8 cellular contexts compared by ENCODE assay signal in the genomic region with DNA sequence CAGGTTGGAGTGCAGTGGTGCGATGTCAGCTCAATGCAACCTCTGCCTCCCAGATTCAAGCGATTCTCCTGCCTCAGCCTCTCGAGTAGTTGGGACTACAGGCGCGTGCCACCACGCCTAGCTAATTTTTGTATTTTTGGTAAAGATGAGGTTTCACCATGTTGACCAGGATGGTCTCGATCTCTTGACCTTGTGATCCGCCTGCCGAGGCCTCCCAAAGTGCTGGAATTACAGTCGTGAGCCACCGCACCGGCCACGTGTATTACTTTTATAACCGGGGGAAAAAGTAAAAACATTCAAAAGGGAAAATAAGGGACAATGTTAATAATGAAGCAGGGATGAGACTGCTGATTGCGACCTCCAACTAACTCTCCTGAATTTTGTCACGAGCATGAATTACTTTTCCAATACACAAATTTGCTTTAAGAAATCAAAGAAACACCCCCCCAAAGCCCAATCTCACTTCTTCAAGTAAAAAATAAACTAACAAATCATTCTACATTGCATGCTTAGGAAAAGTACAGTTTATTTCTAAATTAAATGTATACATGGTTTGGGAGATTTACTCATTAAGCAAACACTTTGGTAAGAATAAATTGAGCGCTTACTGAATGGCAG. TPM values are rescaled to one million over a fixed set of nuclear protein-coding genes. Genes with fewer than 3 reads are reported as not detected.
A peak's percentile ranks its signal among the peaks of the same experiment; 100 is the strongest.
DNase-seq lines count a peak whose midpoint lies in the region; ATAC-seq, FAIRE-seq and TF ChIP-seq lines count a peak whose summit lies in the region.

No MANE protein-coding gene starts in this region.

- no peaks in the 10 kb centered on the region for H3K9me3 ChIP-seq in ascending aorta
- H3K9me3 ChIP-seq in HepG2 (ENCODE audit: low read length): no peaks in the 10 kb centered on the region
- no peaks in the 10 kb centered on the region for H3K9me3 ChIP-seq in thoracic aorta
- H3K9me3 ChIP-seq in small intestine (ENCODE audit: control insufficient read depth, low read depth): no peaks in the 10 kb centered on the region

- TF ChIP-seq POLR2A in HepG2 (IDR thresholded peaks at IDR 0.05; ENCODE audit: insufficient read depth in 1 of 2, low read depth in 2 of 2, low read length in 2 of 2): no peak

- no peak overlapping the region for H2AFZ ChIP-seq in HepG2 (ENCODE audit: low read length)

- CTCF ChIA-PET in activated CD8-positive, alpha-beta memory T cell treated with anti-CD3 and anti-CD28 coated beads, Interleukin-2, amount 10 ng/mL, durations not matched to agents 7 days and 5 days (lab: Charles Lee): interaction anchor here (0.7 to 1.2 kb wide), 5 partner anchors 9 to 1029 kb away, joined by 3 to 4 read pairs (median 4); no protein-coding TSS in a partner anchor
- CTCF ChIA-PET in HepG2 (lab: Yijun Ruan, JAX; ENCODE audit: low intra/inter-chr PET ratio, low total read pairs): no interaction called here

- intact Hi-C loops in ascending aorta (cut with DNase I): loop anchor here (1.0 to 10.0 kb wide), 6 partner anchors 26 to 712 kb away; a partner anchor contains a TSS
- intact Hi-C loops in HepG2 (cut with micrococcal nuclease; ENCODE audit: unreplicated experiment): no loop called here

- H3K27me3 ChIP-seq in ascending aorta (no peaks in the 10 kb centered on the region), HepG2 (ENCODE audit: control insufficient read depth in 1 of 2, insufficient read depth in 2 of 2, low read length in 2 of 2) (no peaks in the 10 kb centered on the region), thoracic aorta (replicated peaks; ENCODE audit: insufficient read depth) (no peaks in the 10 kb centered on the region), small intestine (ENCODE audit: control insufficient read depth in 2 of 2, insufficient read depth in 2 of 2, low read length in 2 of 2) (no peaks in the 10 kb centered on the region)

- POLR2A ChIA-PET in HepG2 (lab: Yijun Ruan, JAX): no interaction called here

- peak overlapping the region; percentile 97 for H3K9ac ChIP-seq in HepG2 (ENCODE audit: insufficient read depth, low read depth, low read length)

- no peak for ATAC-seq in activated CD8-positive, alpha-beta memory T cell treated with anti-CD3 and anti-CD28 coated beads, Interleukin-2, amount 10 ng/mL, durations not matched to agents 7 days and 5 days
- ATAC-seq in HepG2: no peak
- no peak for ATAC-seq in thoracic aorta (ENCODE audit: insufficient number of reproducible peaks, low FRiP score, low read depth)

- no peak for DNase-seq in activated CD8-positive, alpha-beta memory T cell treated with anti-CD3 and anti-CD28 coated beads, Interleukin-2, amount 10 ng/mL, durations not matched to agents 7 days and 5 days
- no peak for DNase-seq in activated CD8-positive, alpha-beta memory T cell treated with anti-CD3 and anti-CD28 coated beads, Interleukin-2, amount 50 U/mL, for 4 hours
- DNase-seq in ascending aorta (ENCODE audit: low spot score in 2 of 2): no peak
- no peak for DNase-seq in HepG2 (ENCODE audit: low spot score)
- DNase-seq in thoracic aorta (ENCODE audit: low spot score): no peak
- DNase-seq in HK-2 (ENCODE audit: unreplicated experiment): no peak
- no peak for DNase-seq in small intestine
- DNase-seq in NCI-H69 (lab: John Stamatoyannopoulos, UW): no peak

- TF ChIP-seq EP300 in HepG2 (IDR thresholded peaks at IDR 0.05; ENCODE audit: low read depth in 2 of 2, low read length in 2 of 2): no peak
- no peak for TF ChIP-seq EP300 in HepG2 (CRISPR knock-in tag; IDR thresholded peaks at IDR 0.05; ENCODE audit: borderline replicate concordance)

- WGBS in HepG2 (ENCODE audit: low lambda C conversion rate): 90% methylated on average over 17 of the region's 17 CpGs
- WGBS in small intestine, 3 donors: 80 to 84% (median 83%) methylated on average over 17 of the region's 17 CpGs

- TF ChIP-seq CTCF in ascending aorta (IDR thresholded peaks at IDR 0.05) (no peak), HepG2 (CRISPR knock-in tag; IDR thresholded peaks at IDR 0.05) (no peak), thoracic aorta (IDR thresholded peaks at IDR 0.05) (no peak)

- H3K36me3 ChIP-seq in ascending aorta: peaks cover 4 to 8% of the 10 kb centered on the region in 2 donors
- peaks cover 2 to 22% of the 10 kb centered on the region in 2 experiments; a peak in 3 of 5 replicates for H3K36me3 ChIP-seq in HepG2 (replicated peaks in 1 of 2; ENCODE audit: control insufficient read depth in 1 of 2, insufficient read depth in 2 of 2, low read length in 2 of 2)
- no peaks in the 10 kb centered on the region for H3K36me3 ChIP-seq in thoracic aorta
- H3K36me3 ChIP-seq in small intestine (ENCODE audit: control insufficient read depth in 2 of 2, insufficient read depth in 2 of 2, low read length in 2 of 2): no peaks in the 10 kb centered on the region

- H3K27ac ChIP-seq in ascending aorta (peak overlapping the region; percentile 96 to 98), HepG2 (ENCODE audit: extremely low read length, insufficient read depth, low read length) (peak overlapping the region; percentile 97), thoracic aorta (peak overlapping the region; percentile 49 to 92), small intestine (ENCODE audit: low read depth in 1 of 2, low read length in 1 of 2) (peak overlapping the region in 1 of 2 donors; percentile 36)

- H4K20me1 ChIP-seq in HepG2 (ENCODE audit: insufficient read depth, low read length): peaks cover 22% of the 10 kb centered on the region

- H3K4me3 Mint-ChIP-seq in activated CD8-positive, alpha-beta memory T cell treated with anti-CD3 and anti-CD28 coated beads, Interleukin-2, amount 10 ng/mL, durations not matched to agents 7 days and 5 days: peak overlapping the region; percentile 88

- H3K36me3 Mint-ChIP-seq in activated CD8-positive, alpha-beta memory T cell treated with anti-CD3 and anti-CD28 coated beads, Interleukin-2, amount 10 ng/mL, durations not matched to agents 7 days and 5 days: peaks cover 35% of the 10 kb centered on the region

- H3K27me3 Mint-ChIP-seq in activated CD8-positive, alpha-beta memory T cell treated with anti-CD3 and anti-CD28 coated beads, Interleukin-2, amount 10 ng/mL, durations not matched to agents 7 days and 5 days: no peaks in the 10 kb centered on the region

- no peaks in the 10 kb centered on the region for H3K9me3 Mint-ChIP-seq in activated CD8-positive, alpha-beta memory T cell treated with anti-CD3 and anti-CD28 coated beads, Interleukin-2, amount 10 ng/mL, durations not matched to agents 7 days and 5 days (ENCODE audit: low read depth)

- H3K27ac Mint-ChIP-seq in activated CD8-positive, alpha-beta memory T cell treated with anti-CD3 and anti-CD28 coated beads, Interleukin-2, amount 10 ng/mL, durations not matched to agents 7 days and 5 days: peak overlapping the region; percentile 96

- H3K4me3 ChIP-seq in ascending aorta (peak overlapping the region; percentile 82 to 92), HepG2 (replicated peaks in 1 of 3; ENCODE audit: insufficient read depth in 1 of 3, low read depth in 2 of 3, low read length in 3 of 3) (peak overlapping the region; percentile 22 to 77 (median 75); a peak in 4 of 6 replicates), thoracic aorta (peak overlapping the region; percentile 77), small intestine (ENCODE audit: low read depth in 1 of 2, low read length in 2 of 2) (no peak overlapping the region)

- H3K4me1 ChIP-seq in ascending aorta (peaks cover 9 to 31% of the 10 kb centered on the region in 2 donors), HepG2 (ENCODE audit: insufficient read depth, low read length) (peaks cover 52% of the 10 kb centered on the region), thoracic aorta (ENCODE audit: control insufficient read depth in 1 of 2, low read depth in 2 of 2) (peaks cover 21 to 39% of the 10 kb centered on the region in 2 donors), small intestine (ENCODE audit: control insufficient read depth in 2 of 2, insufficient read depth in 1 of 2, low read depth in 1 of 2, low read length in 1 of 2) (peaks cover 8 to 18% of the 10 kb centered on the region in 2 donors)

- no peak for FAIRE-seq in HepG2 (lab: Jason Lieb, UNC)
- FAIRE-seq in small intestine (lab: Jason Lieb, UNC): no peak

- no TSS peak for BruUV-seq in HepG2 (replicated peaks; lab: Mats Ljungman, UMichigan)

- TF ChIP-seq RAD21 in HepG2 (CRISPR knock-in tag; IDR thresholded peaks at IDR 0.05): no peak

- in situ Hi-C loops in HepG2 (cut with HindIII; ENCODE audit: extremely low pct_ligation_motif_present, low pct_unique_long_range_greater_than_20kb): no loop called here

- H3K79me2 ChIP-seq in HepG2 (ENCODE audit: insufficient read depth, low read length): peaks cover 40% of the 10 kb centered on the region

- H3K4me1 Mint-ChIP-seq in activated CD8-positive, alpha-beta memory T cell treated with anti-CD3 and anti-CD28 coated beads, Interleukin-2, amount 10 ng/mL, durations not matched to agents 7 days and 5 days: peaks cover 37% of the 10 kb centered on the region

- peak overlapping the region; percentile 83 for H3K4me2 ChIP-seq in HepG2 (ENCODE audit: low read depth, low read length)

RNA-seq across cellular contexts. Expression of a gene that starts 0.6 kb away (rescaled TPM):
- 10 to 100 TPM; 18.6 to 21.1 TPM for total RNA-seq in activated CD8-positive, alpha-beta memory T cell treated with anti-CD3 and anti-CD28 coated beads, Interleukin-2, amount 10 ng/mL, durations not matched to agents 7 days and 5 days
- total RNA-seq in ascending aorta (1.5 TPM), HepG2 (2016; rRNA removed; fragmentation: Illumina TruSeq; extraction: Trizol) (12.5 and 17.2 TPM in 2 replicates), thoracic aorta (10 to 100 TPM; 19.1 to 31.2 TPM)
- 0.35 and 0.51 TPM in 2 replicates for total RNA-seq in HepG2 (2016; cell fraction: cytosol; rRNA removed; fragmentation: Illumina TruSeq; extraction: Trizol; ENCODE audit: low read depth)
- total RNA-seq in HepG2 (2016; cell fraction: insoluble cytoplasmic fraction; rRNA removed; fragmentation: Illumina TruSeq; extraction: Trizol): 13.1 and 13.9 TPM in 2 replicates
- total RNA-seq in HepG2 (2016; cell fraction: membrane; rRNA removed; fragmentation: Illumina TruSeq; extraction: Trizol): 1.4 and 1.7 TPM in 2 replicates
- 21.7 and 24.6 TPM in 2 replicates for total RNA-seq in HepG2 (2016; cell fraction: nucleus; rRNA removed; fragmentation: Illumina TruSeq; extraction: Trizol)
- polyA plus RNA-seq in HepG2 (2011; rRNA removed) (6.8 and 9.3 TPM in 2 replicates), small intestine (1 to 10 TPM in 1 of 3 donors, under 1 TPM in 2; 0.27 to 2.2 (median 0.89) TPM)
- 3.8 and 4.0 TPM in 2 replicates for polyA plus RNA-seq in HepG2 (2011; cell fraction: cytosol; rRNA removed)
- polyA plus RNA-seq in HepG2 (2011; cell fraction: nucleus; rRNA removed): 15.5 and 20.7 TPM in 2 replicates
- polyA plus RNA-seq in HepG2 (2012): 3.6 and 3.8 TPM in 2 replicates
- polyA plus RNA-seq in HepG2 (2016; cell fraction: cytosol; fragmentation: Illumina TruSeq; extraction: Trizol; ENCODE audit: low read depth): 0.07 TPM in 1 of 2 replicates, not detected in the other
- polyA plus RNA-seq in HepG2 (2016; cell fraction: insoluble cytoplasmic fraction; fragmentation: Illumina TruSeq; extraction: Trizol; ENCODE audit: low read depth): 1.6 and 3.9 TPM in 2 replicates
- 0.03 and 0.06 TPM in 2 replicates for polyA plus RNA-seq in HepG2 (2016; cell fraction: membrane; fragmentation: Illumina TruSeq; extraction: Trizol; ENCODE audit: low read depth)
- polyA plus RNA-seq in HepG2 (2016; cell fraction: nucleus; fragmentation: Illumina TruSeq; extraction: Trizol; ENCODE audit: insufficient read depth, low read depth): 4.6 and 9.1 TPM in 2 replicates
- polyA minus RNA-seq in HepG2 (2011; rRNA and poly(A)+ RNA removed; ENCODE audit: low replicate concordance): 21.8 and 40.3 TPM in 2 replicates
- polyA minus RNA-seq in HepG2 (2011; cell fraction: cytosol; rRNA and poly(A)+ RNA removed): 11.3 and 15.0 TPM in 2 replicates
- 37.6 and 38.3 TPM in 2 replicates for polyA minus RNA-seq in HepG2 (2011; cell fraction: nucleus; rRNA and poly(A)+ RNA removed)

RNA-seq across cellular contexts. Expression of a gene that starts 0.6 kb away (rescaled TPM):
- total RNA-seq in activated CD8-positive, alpha-beta memory T cell treated with anti-CD3 and anti-CD28 coated beads, Interleukin-2, amount 10 ng/mL, durations not matched to agents 7 days and 5 days: 10 to 100 TPM; 98.5 to 99.5 TPM
- total RNA-seq in ascending aorta (44.4 TPM), HepG2 (2016; rRNA removed; fragmentation: Illumina TruSeq; extraction: Trizol) (56.9 and 78.7 TPM in 2 replicates), thoracic aorta (100 to 1,000 TPM in 1 of 2 donors, 10 to 100 TPM in 1; 78.7 to 111 TPM)
- total RNA-seq in HepG2 (2016; cell fraction: cytosol; rRNA removed; fragmentation: Illumina TruSeq; extraction: Trizol; ENCODE audit: low read depth): 9.7 and 10.5 TPM in 2 replicates
- 54.2 and 81.7 TPM in 2 replicates for total RNA-seq in HepG2 (2016; cell fraction: insoluble cytoplasmic fraction; rRNA removed; fragmentation: Illumina TruSeq; extraction: Trizol)
- total RNA-seq in HepG2 (2016; cell fraction: membrane; rRNA removed; fragmentation: Illumina TruSeq; extraction: Trizol): 22.1 and 22.2 TPM in 2 replicates
- 71.4 and 76.3 TPM in 2 replicates for total RNA-seq in HepG2 (2016; cell fraction: nucleus; rRNA removed; fragmentation: Illumina TruSeq; extraction: Trizol)
- polyA plus RNA-seq in HepG2 (2011; rRNA removed) (59.2 and 59.7 TPM in 2 replicates), small intestine (10 to 100 TPM; 36.5 to 46.7 (median 37.9) TPM)
- 29.6 and 39.2 TPM in 2 replicates for polyA plus RNA-seq in HepG2 (2011; cell fraction: cytosol; rRNA removed)
- 109 and 116 TPM in 2 replicates for polyA plus RNA-seq in HepG2 (2011; cell fraction: nucleus; rRNA removed)
- 44.9 and 50.1 TPM in 2 replicates for polyA plus RNA-seq in HepG2 (2012)
- polyA plus RNA-seq in HepG2 (2016; cell fraction: cytosol; fragmentation: Illumina TruSeq; extraction: Trizol; ENCODE audit: low read depth): 1.2 and 1.4 TPM in 2 replicates
- 56.2 and 57.9 TPM in 2 replicates for polyA plus RNA-seq in HepG2 (2016; cell fraction: insoluble cytoplasmic fraction; fragmentation: Illumina TruSeq; extraction: Trizol; ENCODE audit: low read depth)
- polyA plus RNA-seq in HepG2 (2016; cell fraction: membrane; fragmentation: Illumina TruSeq; extraction: Trizol; ENCODE audit: low read depth): 6.6 and 7.0 TPM in 2 replicates
- polyA plus RNA-seq in HepG2 (2016; cell fraction: nucleus; fragmentation: Illumina TruSeq; extraction: Trizol; ENCODE audit: insufficient read depth, low read depth): 105 and 109 TPM in 2 replicates
- 59.1 and 125 TPM in 2 replicates for polyA minus RNA-seq in HepG2 (2011; rRNA and poly(A)+ RNA removed; ENCODE audit: low replicate concordance)
- polyA minus RNA-seq in HepG2 (2011; cell fraction: cytosol; rRNA and poly(A)+ RNA removed): 44.8 and 45.9 TPM in 2 replicates
- polyA minus RNA-seq in HepG2 (2011; cell fraction: nucleus; rRNA and poly(A)+ RNA removed): 170 and 178 TPM in 2 replicates

RNA-seq across cellular contexts. Expression of a gene that starts 29.9 kb away (rescaled TPM):
- 10 to 100 TPM; 20.3 to 22.3 TPM for total RNA-seq in activated CD8-positive, alpha-beta memory T cell treated with anti-CD3 and anti-CD28 coated beads, Interleukin-2, amount 10 ng/mL, durations not matched to agents 7 days and 5 days
- total RNA-seq in ascending aorta (not detected), HepG2 (2016; rRNA removed; fragmentation: Illumina TruSeq; extraction: Trizol) (not detected in 2 replicates), thoracic aorta (under 1 TPM; 0.54 to 0.99 TPM)
- not detected in 2 replicates for total RNA-seq in HepG2 (2016; cell fraction: cytosol; rRNA removed; fragmentation: Illumina TruSeq; extraction: Trizol; ENCODE audit: low read depth)
- 0.04 TPM in 1 of 2 replicates, not detected in the other for total RNA-seq in HepG2 (2016; cell fraction: insoluble cytoplasmic fraction; rRNA removed; fragmentation: Illumina TruSeq; extraction: Trizol)
- not detected in 2 replicates for total RNA-seq in HepG2 (2016; cell fraction: membrane; rRNA removed; fragmentation: Illumina TruSeq; extraction: Trizol)
- not detected in 2 replicates for total RNA-seq in HepG2 (2016; cell fraction: nucleus; rRNA removed; fragmentation: Illumina TruSeq; extraction: Trizol)
- polyA plus RNA-seq in HepG2 (2011; rRNA removed) (not detected in 2 replicates), small intestine (under 1 TPM in 2 of 3 donors, not detected in 1; 0.72 to 0.81 TPM)
- not detected in 2 replicates for polyA plus RNA-seq in HepG2 (2011; cell fraction: cytosol; rRNA removed)
- polyA plus RNA-seq in HepG2 (2011; cell fraction: nucleus; rRNA removed): not detected in 2 replicates
- polyA plus RNA-seq in HepG2 (2012): not detected in 2 replicates
- polyA plus RNA-seq in HepG2 (2016; cell fraction: cytosol; fragmentation: Illumina TruSeq; extraction: Trizol; ENCODE audit: low read depth): not detected in 2 replicates
- not detected in 2 replicates for polyA plus RNA-seq in HepG2 (2016; cell fraction: insoluble cytoplasmic fraction; fragmentation: Illumina TruSeq; extraction: Trizol; ENCODE audit: low read depth)
- not detected in 2 replicates for polyA plus RNA-seq in HepG2 (2016; cell fraction: membrane; fragmentation: Illumina TruSeq; extraction: Trizol; ENCODE audit: low read depth)
- polyA plus RNA-seq in HepG2 (2016; cell fraction: nucleus; fragmentation: Illumina TruSeq; extraction: Trizol; ENCODE audit: insufficient read depth, low read depth): not detected in 2 replicates
- polyA minus RNA-seq in HepG2 (2011; rRNA and poly(A)+ RNA removed; ENCODE audit: low replicate concordance): not detected in 2 replicates
- polyA minus RNA-seq in HepG2 (2011; cell fraction: cytosol; rRNA and poly(A)+ RNA removed): not detected in 2 replicates
- not detected in 2 replicates for polyA minus RNA-seq in HepG2 (2011; cell fraction: nucleus; rRNA and poly(A)+ RNA removed)

Comparison
In these comparisons a context has a peak if more than half of its experiments do, and no peak if none do; other contexts are left out.
1. H3K4me3 ChIP-seq: peak in ascending aorta (2 of 2), HepG2 (3 of 3) and thoracic aorta (single experiment); none in small intestine (0 of 2).
2. RNA of a gene that starts 29.9 kb away (total RNA-seq): 20.3 to 22.3 TPM in activated CD8-positive, alpha-beta memory T cell treated with anti-CD3 and anti-CD28 coated beads, Interleukin-2, amount 10 ng/mL, durations not matched to agents 7 days and 5 days; 0.54 to 0.99 TPM in thoracic aorta, 0.04 TPM in HepG2 and not detected in ascending aorta (single experiment); every median in the first group is over 10 times any median in the second.